Comparison of ENCODE assay signal across 25 cellular contexts in the genomic region with DNA sequence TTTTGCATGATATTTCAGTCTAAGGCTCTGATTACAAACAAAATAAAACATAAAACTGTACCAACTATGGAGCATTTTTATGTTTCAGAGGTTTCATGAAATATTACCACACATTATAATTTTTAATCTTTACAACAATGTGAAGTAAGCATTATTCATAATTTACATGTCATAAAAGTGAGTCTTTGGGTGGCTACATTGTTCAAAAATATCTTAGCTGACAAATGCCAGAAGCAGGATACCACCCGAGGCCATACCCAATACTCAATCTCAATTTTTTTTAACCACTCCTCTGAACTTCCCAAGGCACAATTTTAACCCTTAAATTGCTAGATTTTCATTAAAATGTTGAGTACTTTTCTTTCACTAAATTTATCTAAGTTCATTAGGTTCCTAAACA.
"Had no signal": no experiment of that assay in that cellular context is flagged by ENCODE, and none has a peak within 500 bp of the region (broad histone marks: within the 10 kb centered on the region; RNA-seq: fewer than 3 reads in every experiment).

No MANE protein-coding gene starts in this region.

- DNase-seq: colonic mucosa; cortex of kidney; dermis blood vessel endothelial cell; dorsolateral prefrontal cortex; effector CD4-positive, alpha-beta T cell; effector CD8-positive, alpha-beta T cell; effector memory CD4-positive, alpha-beta T cell; effector memory CD8-positive, alpha-beta T cell; endodermal cell; erythroblast; esophagus squamous epithelium; foreskin fibroblast; foreskin keratinocyte; foreskin melanocyte; gastrocnemius medialis; glutamatergic neuron; head of caudate nucleus; heart left ventricle; heart right ventricle had no signal

- H3K9me3 Mint-ChIP-seq: endodermal cell had no signal

- H3K27ac Mint-ChIP-seq: dendritic cell treated with granulocyte-macrophage colony-stimulating factor and Interleukin-4, amounts not matched to agents 40 ng/mL and 50 ng/mL, for 4 days; effector memory CD8-positive, alpha-beta T cell; endodermal cell had no signal

- ATAC-seq: effector memory CD8-positive, alpha-beta T cell; esophagus mucosa; foreskin keratinocyte; gastrocnemius medialis; gastroesophageal sphincter; heart left ventricle; heart right ventricle had no signal

- H3K27me3 ChIP-seq: colonic mucosa, dorsolateral prefrontal cortex, esophagus muscularis mucosa, esophagus squamous epithelium, foreskin keratinocyte, gastrocnemius medialis, gastroesophageal sphincter, heart right ventricle had no signal

- H3K36me3 ChIP-seq: colonic mucosa, esophagus muscularis mucosa, esophagus squamous epithelium, gastrocnemius medialis, gastroesophageal sphincter, heart left ventricle, heart right ventricle had no signal

- H3K27ac ChIP-seq: colonic mucosa, coronary artery, dorsolateral prefrontal cortex, epithelial cell of prostate, esophagus muscularis mucosa, esophagus squamous epithelium, foreskin keratinocyte, gastrocnemius medialis, gastroesophageal sphincter, heart left ventricle, heart right ventricle had no signal

- H3K4me3 Mint-ChIP-seq: dendritic cell treated with granulocyte-macrophage colony-stimulating factor and Interleukin-4, amounts not matched to agents 40 ng/mL and 50 ng/mL, for 4 days; effector memory CD8-positive, alpha-beta T cell; endodermal cell had no signal

- H3K4me1 ChIP-seq: colonic mucosa, esophagus squamous epithelium, foreskin keratinocyte, gastrocnemius medialis, gastroesophageal sphincter, heart left ventricle, heart right ventricle had no signal

- H3K4me3 ChIP-seq: colonic mucosa, coronary artery, dorsolateral prefrontal cortex, esophagus muscularis mucosa, esophagus squamous epithelium, gastrocnemius medialis, gastroesophageal sphincter, heart left ventricle, heart right ventricle had no signal

- H3K4me1 Mint-ChIP-seq: endodermal cell had no signal

- H3K9me3 ChIP-seq: colonic mucosa, esophagus squamous epithelium, gastrocnemius medialis, gastroesophageal sphincter had no signal
